ENCODE assay signal across 8 cellular contexts in genomic region chr15:74614744-74615312, GRCh38. TPM values are rescaled to one million over a fixed set of nuclear protein-coding genes. Genes with fewer than 3 reads are reported as not detected.
DNase-seq lines count a peak whose midpoint lies in the region; ATAC-seq and TF ChIP-seq lines count a peak whose summit lies in the region.

No MANE protein-coding gene starts in this region.

- H3K36me3 Mint-ChIP-seq in nephron progenitor cell (ENCODE audit: low read depth): peaks cover 4% of the 10 kb centered on the region

- H3K4me1 Mint-ChIP-seq in nephron progenitor cell: peaks cover 49% of the 10 kb centered on the region
- H3K4me1 Mint-ChIP-seq in stimulated activated naive CD8-positive, alpha-beta T cell treated with anti-CD3 and anti-CD28 coated beads, Interleukin-15, amount 100 ng/mL, for 72 hours: peaks cover 54% of the 10 kb centered on the region

- H3K4me2 ChIP-seq in PC-9 (peak overlapping the region; percentile 84), fibroblast of lung (ENCODE audit: extremely low read depth, insufficient read depth, low read length) (peak overlapping the region; percentile 86)

- H3K9me3 ChIP-seq in PC-9 (ENCODE audit: insufficient read depth, low read depth) (no peaks in the 10 kb centered on the region), fibroblast of lung (ENCODE audit: control insufficient read depth, insufficient read depth, low read depth, low read length) (no peaks in the 10 kb centered on the region)

- H3K27me3 Mint-ChIP-seq in nephron progenitor cell (ENCODE audit: low read depth, poor library complexity): peaks cover 2% of the 10 kb centered on the region
- H3K27me3 Mint-ChIP-seq in stimulated activated naive CD8-positive, alpha-beta T cell treated with anti-CD3 and anti-CD28 coated beads, Interleukin-15, amount 100 ng/mL, for 72 hours: no peaks in the 10 kb centered on the region

- CTCF ChIA-PET in PC-9 (lab: Charles Lee): interaction anchor here (0.6 kb wide), 1 partner anchor 17 kb away, joined by 4 read pairs; no protein-coding TSS in a partner anchor

- H3K9me2 ChIP-seq in PC-9 (ENCODE audit: insufficient read depth): no peaks in the 10 kb centered on the region

- POLR2A ChIA-PET in PC-9 (lab: Charles Lee; ENCODE audit: unreplicated experiment): interaction anchor here (0.6 kb wide), 3 partner anchors 69 to 400 kb away, joined by 3 to 5 read pairs (median 4); no protein-coding TSS in a partner anchor

- H3K79me2 ChIP-seq in PC-9 (ENCODE audit: low read depth) (peaks cover 42% of the 10 kb centered on the region), fibroblast of lung (ENCODE audit: control insufficient read depth, insufficient read depth, low read length) (peaks cover 41% of the 10 kb centered on the region)

- H3K4me1 ChIP-seq in PC-9 (replicated peaks; ENCODE audit: insufficient read depth) (peaks cover 18% of the 10 kb centered on the region), fibroblast of lung (ENCODE audit: control insufficient read depth, extremely low read depth, insufficient read depth, low read length) (peaks cover 5% of the 10 kb centered on the region)

- TF ChIP-seq CTCF in AG10803 (conservative IDR thresholded peaks at IDR 0.05; ENCODE audit: low read length): no peak
- TF ChIP-seq CTCF in PC-9 (conservative IDR thresholded peaks at IDR 0.05): no peak
- TF ChIP-seq CTCF in fibroblast of lung (conservative IDR thresholded peaks at IDR 0.05 in 1 of 2, IDR thresholded peaks at IDR 0.05 in 1 of 2; ENCODE audit: low read depth in 1 of 2, low read length in 2 of 2): no peak
- no peak for TF ChIP-seq CTCF in nephron progenitor cell (IDR thresholded peaks at IDR 0.05)

- peak overlapping the region; percentile 97 for H3K9ac ChIP-seq in fibroblast of lung (ENCODE audit: insufficient read depth, low read length)

- H3K9me3 Mint-ChIP-seq in nephron progenitor cell: no peaks in the 10 kb centered on the region
- no peaks in the 10 kb centered on the region for H3K9me3 Mint-ChIP-seq in stimulated activated naive CD8-positive, alpha-beta T cell treated with anti-CD3 and anti-CD28 coated beads, Interleukin-15, amount 100 ng/mL, for 72 hours

- BruUV-seq in PC-9 (replicated peaks; lab: Mats Ljungman, UMichigan): no TSS peak

- H3K27me3 ChIP-seq in PC-9 (ENCODE audit: insufficient read depth, low read depth) (peaks cover 4% of the 10 kb centered on the region; the same call in 1 of the 2 replicates), fibroblast of lung (ENCODE audit: control insufficient read depth, insufficient read depth, low read length) (peaks cover 17% of the 10 kb centered on the region)

- H3K4me3 Mint-ChIP-seq in nephron progenitor cell: peak overlapping the region; percentile 91
- H3K4me3 Mint-ChIP-seq in stimulated activated naive CD8-positive, alpha-beta T cell treated with anti-CD3 and anti-CD28 coated beads, Interleukin-15, amount 100 ng/mL, for 72 hours: peak overlapping the region; percentile 96 to 97

- H3F3A ChIP-seq in PC-9 (ENCODE audit: insufficient read depth, low read depth): peaks cover 27% of the 10 kb centered on the region

- ATAC-seq in GM19035 (IDR thresholded peaks at IDR 0.05; ENCODE audit: unreplicated experiment) (peak; percentile 51), HG03342 (IDR thresholded peaks at IDR 0.05; ENCODE audit: unreplicated experiment) (peak; percentile 45)
- peak; percentile 66 for ATAC-seq in stimulated activated naive CD8-positive, alpha-beta T cell treated with anti-CD3 and anti-CD28 coated beads, Interleukin-15, amount 100 ng/mL, for 72 hours

- intact Hi-C loops in PC-9 (cut with micrococcal nuclease; ENCODE audit: unreplicated experiment): loop anchor here (1.0 to 5.0 kb wide), 4 partner anchors 27 to 238 kb away; partner anchors contain the start of genes ARID3B and UBL7

- peak overlapping the region; percentile 69 for H3K27ac ChIP-seq in PC-9
- peak overlapping the region; percentile 95 for H3K27ac ChIP-seq in fibroblast of lung (ENCODE audit: insufficient read depth, low read length)

- H3K36me3 ChIP-seq in PC-9 (ENCODE audit: low read depth) (no peaks in the 10 kb centered on the region; the same call in 1 of the 2 replicates), fibroblast of lung (ENCODE audit: control insufficient read depth, insufficient read depth, low read length) (peaks cover 7% of the 10 kb centered on the region)

- peak overlapping the region; percentile 98 for H3K4me3 ChIP-seq in AG10803 (ENCODE audit: low read length)
- peak overlapping the region; percentile 87 for H3K4me3 ChIP-seq in PC-9
- peak overlapping the region; percentile 80 to 100 (median 96) for H3K4me3 ChIP-seq in fibroblast of lung (replicated peaks in 1 of 4; ENCODE audit: control extremely low read depth in 1 of 4, insufficient read depth in 1 of 4, low read depth in 3 of 4, low read length in 4 of 4)

- H2AFZ ChIP-seq in PC-9 (peak overlapping the region; percentile 97), fibroblast of lung (ENCODE audit: low read length) (peak overlapping the region; percentile 50)

- peak overlapping the region; percentile 96 for H3K27ac Mint-ChIP-seq in nephron progenitor cell
- peak overlapping the region; percentile 95 to 98 for H3K27ac Mint-ChIP-seq in stimulated activated naive CD8-positive, alpha-beta T cell treated with anti-CD3 and anti-CD28 coated beads, Interleukin-15, amount 100 ng/mL, for 72 hours

- DNase-seq in AG10803 (ENCODE audit: low read depth): peak; percentile 80
- DNase-seq in PC-9: peak in 1 of 2 experiments; percentile 85
- peak; percentile 88 for DNase-seq in activated T-helper 1 cell treated with Interleukin-2 at 50 U/mL for 16 hours (ENCODE audit: low read depth)
- peak; percentile 65 to 67 for DNase-seq in fibroblast of lung (ENCODE audit: low read depth in 2 of 2)
- DNase-seq in nephron progenitor cell: no peak
- DNase-seq in stimulated activated naive CD8-positive, alpha-beta T cell treated with anti-CD3 and anti-CD28 coated beads, Interleukin-15, amount 100 ng/mL, for 72 hours: peak; percentile 85 to 87

- H4K20me1 ChIP-seq in PC-9 (ENCODE audit: insufficient read depth) (peaks cover 34% of the 10 kb centered on the region), fibroblast of lung (ENCODE audit: control insufficient read depth, extremely low read depth, insufficient read depth, low read length) (peaks cover 5% of the 10 kb centered on the region)

RNA-seq across cellular contexts. Expression of gene CLK3, which starts 0.8 kb away (rescaled TPM):
- total RNA-seq in PC-9 (2021) (70.7 and 80.1 TPM in 2 replicates), fibroblast of lung (30.8 and 43.1 TPM in 2 replicates)
- polyA plus RNA-seq in fibroblast of lung: 39.9 and 41.4 TPM in 2 replicates
- 40.8 and 43.5 TPM in 2 replicates for polyA plus RNA-seq in fibroblast of lung (2012)
- 145 and 250 TPM in 2 replicates for polyA minus RNA-seq in fibroblast of lung (ENCODE audit: low replicate concordance)
